In genomic region chr14:82009076-82009475, GRCh38 we compare ENCODE assay signal across 14 cellular contexts.
A peak's percentile ranks its signal among the peaks of the same experiment; 100 is the strongest.
DNase-seq lines count a peak whose midpoint lies in the region; ATAC-seq, FAIRE-seq and TF ChIP-seq lines count a peak whose summit lies in the region.
"Had no signal": no experiment of that assay in that cellular context is flagged by ENCODE, and none has a peak within 500 bp of the region (broad histone marks: within the 10 kb centered on the region; RNA-seq: fewer than 3 reads in every experiment).

No MANE protein-coding gene starts in this region.

- CTCF ChIA-PET in activated CD8-positive, alpha-beta T cell treated with anti-CD3 and anti-CD28 coated beads for 36 hours (lab: Charles Lee): no interaction called here
- CTCF ChIA-PET in activated CD8-positive, alpha-beta T cell treated with anti-CD3 and anti-CD28 coated beads, Interleukin-2, amount 10 ng/mL, durations not matched to agents 7 days and 5 days (lab: Charles Lee): interaction anchor here (1.0 kb wide), 1 partner anchor 18 kb away, joined by 3 read pairs; no protein-coding TSS in a partner anchor
- CTCF ChIA-PET in H1 (lab: Charles Lee; ENCODE audit: partially characterized antibody): interaction anchor here (0.6 to 8.0 kb wide), 21 partner anchors 9 to 983 kb away, joined by 3 to 61 read pairs (median 3); no protein-coding TSS in a partner anchor

- H3K4me1 Mint-ChIP-seq in activated CD8-positive, alpha-beta T cell treated with anti-CD3 and anti-CD28 coated beads for 36 hours (ENCODE audit: low read depth): no peaks in the 10 kb centered on the region
- H3K4me1 Mint-ChIP-seq in activated CD8-positive, alpha-beta T cell treated with anti-CD3 and anti-CD28 coated beads, Interleukin-2, amount 10 ng/mL, durations not matched to agents 7 days and 5 days (ENCODE audit: low read depth): no peaks in the 10 kb centered on the region
- H3K4me1 Mint-ChIP-seq in type B pancreatic cell (ENCODE audit: unreplicated experiment): no peaks in the 10 kb centered on the region
- H3K4me1 Mint-ChIP-seq: IgD-negative memory B cell had no signal

- H3K27me3 ChIP-seq in H1 (replicated peaks in 1 of 4; ENCODE audit: control insufficient read depth in 3 of 4, extremely low read depth in 1 of 4, insufficient read depth in 3 of 4, low read length in 3 of 4): no peaks in the 10 kb centered on the region
- H3K27me3 ChIP-seq: BLaER1, vagina had no signal

- H3K36me3 ChIP-seq in H1 (ENCODE audit: control insufficient read depth in 2 of 4, insufficient read depth in 4 of 4, low read length in 3 of 4): no peaks in the 10 kb centered on the region
- H3K36me3 ChIP-seq: BLaER1, HAP-1, vagina had no signal

- no peak overlapping the region for H3K23ac ChIP-seq in H1 (ENCODE audit: insufficient read length)

- H2AK5ac ChIP-seq in H1 (ENCODE audit: low read depth, low read length): no peak overlapping the region

- H3K18ac ChIP-seq in H1 (ENCODE audit: extremely low read depth, low read length): no peak overlapping the region

- no peak overlapping the region for H2AFZ ChIP-seq in H1 (ENCODE audit: low read length)

- TF ChIP-seq POLR2A in NB4 (IDR thresholded peaks at IDR 0.05; ENCODE audit: extremely low read depth, insufficient read length) (no peak), H1 (IDR thresholded peaks at IDR 0.05; ENCODE audit: control extremely low read depth in 1 of 2, low read depth in 2 of 2, low read length in 2 of 2) (no peak)

- no peak overlapping the region for H4K5ac ChIP-seq in H1 (ENCODE audit: insufficient read length, low read depth, low read length)

- H2BK15ac ChIP-seq in H1 (ENCODE audit: low read length): no peak overlapping the region

- H2BK5ac ChIP-seq in H1 (ENCODE audit: low read depth, low read length): no peak overlapping the region

- intact Hi-C loops in activated CD8-positive, alpha-beta T cell treated with anti-CD3 and anti-CD28 coated beads for 36 hours (cut with micrococcal nuclease): no loop called here

- H4K8ac ChIP-seq in H1 (ENCODE audit: extremely low read depth, insufficient read depth, low read length): no peak overlapping the region

- no peak overlapping the region for H2BK120ac ChIP-seq in H1 (replicated peaks; ENCODE audit: low read depth, low read length)

- H3K4me2 ChIP-seq in H1 (ENCODE audit: insufficient read depth in 1 of 2, low read depth in 2 of 2, low read length in 2 of 2): no peak overlapping the region
- H3K4me2 ChIP-seq: BLaER1 had no signal

- peak; percentile 68 to 71 for TF ChIP-seq RAD21 in H1 (IDR thresholded peaks at IDR 0.05 in 1 of 2, conservative IDR thresholded peaks at IDR 0.05 in 1 of 2; ENCODE audit: low read depth in 2 of 2, low read length in 2 of 2)

- no peak overlapping the region for H3K27ac ChIP-seq in H1 (ENCODE audit: low read depth, low read length)
- H3K27ac ChIP-seq: BLaER1, vagina had no signal

- H3K79me2 ChIP-seq in H1 (ENCODE audit: control insufficient read depth in 1 of 2, insufficient read depth in 2 of 2, low read length in 2 of 2): no peaks in the 10 kb centered on the region

- no peaks in the 10 kb centered on the region for H3K27me3 Mint-ChIP-seq in activated CD8-positive, alpha-beta T cell treated with anti-CD3 and anti-CD28 coated beads for 36 hours
- no peaks in the 10 kb centered on the region for H3K27me3 Mint-ChIP-seq in activated CD8-positive, alpha-beta T cell treated with anti-CD3 and anti-CD28 coated beads, Interleukin-2, amount 10 ng/mL, durations not matched to agents 7 days and 5 days (ENCODE audit: low read depth)
- H3K27me3 Mint-ChIP-seq in type B pancreatic cell: no peaks in the 10 kb centered on the region
- H3K27me3 Mint-ChIP-seq: activated naive CD8-positive, alpha-beta T cell; IgD-negative memory B cell had no signal

- H2BK12ac ChIP-seq in H1 (ENCODE audit: low read depth, low read length): no peak overlapping the region

- no peak overlapping the region for H3K56ac ChIP-seq in H1 (replicated peaks; ENCODE audit: insufficient read length, low read depth, low read length)

- TF ChIP-seq CTCF in activated CD8-positive, alpha-beta T cell treated with anti-CD3 and anti-CD28 coated beads for 36 hours (IDR thresholded peaks at IDR 0.05): peak; percentile 51
- TF ChIP-seq CTCF in NB4 (IDR thresholded peaks at IDR 0.05; ENCODE audit: low read depth, low read length) (peak; percentile 45), H1 (IDR thresholded peaks at IDR 0.05; ENCODE audit: control extremely low read depth in 1 of 3, insufficient read depth in 1 of 3, low read depth in 1 of 3, low read length in 3 of 3) (peak in 2 of 3 experiments; percentile 36 to 60; a peak in 2 of 4 replicates), type B pancreatic cell (conservative IDR thresholded peaks at IDR 0.05) (peak; percentile 67)

- no peak overlapping the region for H3K4ac ChIP-seq in H1 (replicated peaks; ENCODE audit: insufficient read length, low read depth, low read length)

- H3K9ac ChIP-seq in H1 (replicated peaks in 1 of 4; ENCODE audit: extremely low read depth in 1 of 4, low read depth in 3 of 4, low read length in 3 of 4): no peak overlapping the region
- H3K9ac ChIP-seq: BLaER1 had no signal

- peak; percentile 3 for DNase-seq in activated CD8-positive, alpha-beta T cell treated with anti-CD3 and anti-CD28 coated beads for 36 hours
- DNase-seq in activated CD8-positive, alpha-beta T cell treated with anti-CD3 and anti-CD28 coated beads, Interleukin-2, amount 10 ng/mL, durations not matched to agents 7 days and 5 days: no peak
- DNase-seq in NB4 (ENCODE audit: low read depth): peak; percentile 25
- no peak for DNase-seq in H1 (ENCODE audit: low read depth in 1 of 2, low spot score in 2 of 2)
- no peak for DNase-seq in type B pancreatic cell (ENCODE audit: extremely low spot score, unreplicated experiment)
- DNase-seq in NCI-H187 treated with DMSO at 0.1 percent for 48 hours (lab: John Stamatoyannopoulos, UW): no peak
- DNase-seq in NCI-H345 treated with DMSO at 0.1 percent for 48 hours (lab: John Stamatoyannopoulos, UW; ENCODE audit: unreplicated experiment): no peak
- DNase-seq: NCI-H510A had no signal

- no peaks in the 10 kb centered on the region for H3K4me1 ChIP-seq in H1 (replicated peaks in 1 of 4; ENCODE audit: control insufficient read depth in 3 of 4, insufficient read depth in 4 of 4, low read length in 3 of 4)
- H3K4me1 ChIP-seq: BLaER1, HAP-1, vagina had no signal

- no peak overlapping the region for H3K27ac Mint-ChIP-seq in activated CD8-positive, alpha-beta T cell treated with anti-CD3 and anti-CD28 coated beads for 36 hours
- H3K27ac Mint-ChIP-seq in activated CD8-positive, alpha-beta T cell treated with anti-CD3 and anti-CD28 coated beads, Interleukin-2, amount 10 ng/mL, durations not matched to agents 7 days and 5 days: no peak overlapping the region
- H3K27ac Mint-ChIP-seq in type B pancreatic cell: no peak overlapping the region
- H3K27ac Mint-ChIP-seq: activated naive CD8-positive, alpha-beta T cell; IgD-negative memory B cell had no signal

- 39% methylated on average over 3 of the region's 3 CpGs; no CpG with 5 or more reads in 1 of the 2 experiments for WGBS in H1 (ENCODE audit: extremely low coverage in 1 of 2, insufficient coverage in 1 of 2, insufficient read length in 1 of 2, insufficient replicate concordance in 2 of 2, low coverage in 1 of 2, low lambda C conversion rate in 2 of 2, missing lambda C conversion rate in 1 of 2), 2 experiments

- H3K79me1 ChIP-seq in H1 (ENCODE audit: low read depth, low read length): no peaks in the 10 kb centered on the region

- no peak overlapping the region for H3K4me3 ChIP-seq in NB4 (ENCODE audit: low read depth, low read length)
- no peak overlapping the region for H3K4me3 ChIP-seq in H1 (ENCODE audit: extremely low read depth in 1 of 4, insufficient read depth in 2 of 4, low read depth in 3 of 4, low read length in 4 of 4)
- H3K4me3 ChIP-seq: BLaER1, HAP-1, vagina had no signal

- no peak overlapping the region for H4K91ac ChIP-seq in H1 (replicated peaks; ENCODE audit: insufficient read length, low read length)

- peak; percentile 80 for FAIRE-seq in H1 (lab: Jason Lieb, UNC)

- H3K4me3 Mint-ChIP-seq in activated CD8-positive, alpha-beta T cell treated with anti-CD3 and anti-CD28 coated beads for 36 hours: no peak overlapping the region
- no peak overlapping the region for H3K4me3 Mint-ChIP-seq in activated CD8-positive, alpha-beta T cell treated with anti-CD3 and anti-CD28 coated beads, Interleukin-2, amount 10 ng/mL, durations not matched to agents 7 days and 5 days
- H3K4me3 Mint-ChIP-seq in type B pancreatic cell: no peak overlapping the region
- H3K4me3 Mint-ChIP-seq: activated naive CD8-positive, alpha-beta T cell; IgD-negative memory B cell had no signal

- H3K23me2 ChIP-seq in H1 (ENCODE audit: low read depth, low read length): no peaks in the 10 kb centered on the region

- no peak for ATAC-seq in activated CD8-positive, alpha-beta T cell treated with anti-CD3 and anti-CD28 coated beads for 36 hours
- ATAC-seq in activated CD8-positive, alpha-beta T cell treated with anti-CD3 and anti-CD28 coated beads, Interleukin-2, amount 10 ng/mL, durations not matched to agents 7 days and 5 days: no peak
- no peak for ATAC-seq in esophagus mucosa

- H2BK20ac ChIP-seq in H1 (ENCODE audit: low read length): no peak overlapping the region

- POLR2A ChIA-PET in activated CD8-positive, alpha-beta T cell treated with anti-CD3 and anti-CD28 coated beads for 36 hours (lab: Charles Lee): no interaction called here
- POLR2A ChIA-PET in activated CD8-positive, alpha-beta T cell treated with anti-CD3 and anti-CD28 coated beads, Interleukin-2, amount 10 ng/mL, durations not matched to agents 7 days and 5 days (lab: Charles Lee): no interaction called here
- POLR2A ChIA-PET in H1 (lab: Charles Lee; ENCODE audit: partially characterized antibody): no interaction called here

- H3K9me3 Mint-ChIP-seq in activated CD8-positive, alpha-beta T cell treated with anti-CD3 and anti-CD28 coated beads for 36 hours: peaks cover 8% of the 10 kb centered on the region
- peaks cover 3% of the 10 kb centered on the region for H3K9me3 Mint-ChIP-seq in activated CD8-positive, alpha-beta T cell treated with anti-CD3 and anti-CD28 coated beads, Interleukin-2, amount 10 ng/mL, durations not matched to agents 7 days and 5 days (ENCODE audit: insufficient read depth)
- H3K9me3 Mint-ChIP-seq in type B pancreatic cell: peaks cover 7% of the 10 kb centered on the region

- H3K14ac ChIP-seq in H1 (ENCODE audit: insufficient read length): no peak overlapping the region

- no peaks in the 10 kb centered on the region for H4K20me1 ChIP-seq in H1 (replicated peaks in 1 of 2; ENCODE audit: control insufficient read depth in 1 of 2, insufficient read depth in 2 of 2, low read length in 2 of 2)
- H4K20me1 ChIP-seq: BLaER1 had no signal

- no peak for TF ChIP-seq EP300 in H1 (IDR thresholded peaks at IDR 0.05; ENCODE audit: borderline replicate concordance in 1 of 2, low read depth in 2 of 2, low read length in 2 of 2)

- no peaks in the 10 kb centered on the region for H3K9me3 ChIP-seq in H1 (ENCODE audit: insufficient read depth in 2 of 2, low read depth in 1 of 2, low read length in 1 of 2)
- H3K9me3 ChIP-seq: vagina had no signal

- H3K36me3 Mint-ChIP-seq in activated CD8-positive, alpha-beta T cell treated with anti-CD3 and anti-CD28 coated beads for 36 hours (ENCODE audit: low read depth): peaks cover 1% of the 10 kb centered on the region
- H3K36me3 Mint-ChIP-seq in activated CD8-positive, alpha-beta T cell treated with anti-CD3 and anti-CD28 coated beads, Interleukin-2, amount 10 ng/mL, durations not matched to agents 7 days and 5 days (ENCODE audit: low read depth): no peaks in the 10 kb centered on the region
- H3K36me3 Mint-ChIP-seq in type B pancreatic cell: no peaks in the 10 kb centered on the region
- H3K36me3 Mint-ChIP-seq: activated naive CD8-positive, alpha-beta T cell; IgD-negative memory B cell had no signal

Comparison
In these comparisons a context has a peak if more than half of its experiments do, and no peak if none do; other contexts are left out.
1. DNase-seq: peak in activated CD8-positive, alpha-beta T cell treated with anti-CD3 and anti-CD28 coated beads for 36 hours (single experiment) and NB4 (single experiment); none in activated CD8-positive, alpha-beta T cell treated with anti-CD3 and anti-CD28 coated beads, Interleukin-2, amount 10 ng/mL, durations not matched to agents 7 days and 5 days (single experiment), H1 (0 of 2), type B pancreatic cell (single experiment), NCI-H187 treated with DMSO at 0.1 percent for 48 hours (single experiment) and NCI-H345 treated with DMSO at 0.1 percent for 48 hours (single experiment).
2. Peak in every context shown above with its lines, with median percentiles within 50 percentile points of each other: CTCF ChIP-seq.